ENCODE assay signal across 8 cellular contexts in genomic region chr1:161182214-161182613, GRCh38. TPM values are rescaled to one million over a fixed set of nuclear protein-coding genes. Genes with fewer than 3 reads are reported as not detected.
DNase-seq lines count a peak whose midpoint lies in the region; ATAC-seq lines count a peak whose summit lies in the region.

No MANE protein-coding gene starts in this region.

- intact Hi-C loops in activated naive CD4-positive, alpha-beta T cell treated with anti-CD3 and anti-CD28 coated beads for 36 hours (cut with micrococcal nuclease), result loop anchor here (1.0 to 10.0 kb wide), 4 partner anchors 67 to 563 kb away; partner anchors contain the start of gene DUSP12

- H3K27me3 Mint-ChIP-seq in activated naive CD4-positive, alpha-beta T cell treated with anti-CD3 and anti-CD28 coated beads for 36 hours (ENCODE audit: low read depth), result no peaks in the 10 kb centered on the region

- no peaks in the 10 kb centered on the region for H3K9me3 Mint-ChIP-seq in activated naive CD4-positive, alpha-beta T cell treated with anti-CD3 and anti-CD28 coated beads for 36 hours

- peak overlapping the region; percentile 97 for H3K27ac Mint-ChIP-seq in activated naive CD4-positive, alpha-beta T cell treated with anti-CD3 and anti-CD28 coated beads for 36 hours

- CTCF ChIA-PET in activated naive CD4-positive, alpha-beta T cell treated with anti-CD3 and anti-CD28 coated beads for 36 hours (lab: Charles Lee), result interaction anchor here (1.0 to 4.2 kb wide), 13 partner anchors 10 to 535 kb away, joined by 3 to 57 read pairs (median 8); partner anchors contain the start of genes APOA2, NDUFS2, PPOX and SLAMF1

- DNase-seq in AG08396 (ENCODE audit: low spot score) (peak; percentile 48), NOMO-1 (lab: John Stamatoyannopoulos, UW; ENCODE audit: unreplicated experiment in 2 of 2) (peak; percentile 70 to 79), GOT3 (lab: John Stamatoyannopoulos, UW) (no peak), NCI-H187 treated with DMSO at 0.1 percent for 48 hours (lab: John Stamatoyannopoulos, UW) (no peak), NCI-H345 treated with DMSO at 0.1 percent for 48 hours (lab: John Stamatoyannopoulos, UW; ENCODE audit: unreplicated experiment) (no peak)
- DNase-seq in activated naive CD4-positive, alpha-beta T cell treated with anti-CD3 and anti-CD28 coated beads for 36 hours, result peak; percentile 85

- peak; percentile 45 for ATAC-seq in GM21390 (IDR thresholded peaks at IDR 0.05; ENCODE audit: unreplicated experiment)

- no peak overlapping the region for H3K4me3 Mint-ChIP-seq in activated naive CD4-positive, alpha-beta T cell treated with anti-CD3 and anti-CD28 coated beads for 36 hours

- no peaks in the 10 kb centered on the region for H3K36me3 Mint-ChIP-seq in activated naive CD4-positive, alpha-beta T cell treated with anti-CD3 and anti-CD28 coated beads for 36 hours (ENCODE audit: low read depth)

- no peak overlapping the region for H3K4me3 ChIP-seq in skin epidermis

- H3K4me1 Mint-ChIP-seq in activated naive CD4-positive, alpha-beta T cell treated with anti-CD3 and anti-CD28 coated beads for 36 hours (ENCODE audit: low read depth), result peaks cover 76% of the 10 kb centered on the region

- H3K27ac ChIP-seq in skin epidermis, result peak overlapping the region in 19 of 21 experiments; percentile 30 to 98 (median 74)

RNA-seq across cellular contexts. Expression of gene B4GALT3, which starts 4.9 kb away (rescaled TPM):
- total RNA-seq in activated naive CD4-positive, alpha-beta T cell treated with anti-CD3 and anti-CD28 coated beads for 36 hours, result 10 to 100 TPM; 45.7 to 49.0 TPM

RNA-seq across cellular contexts. Expression of gene PPOX, which starts 16.0 kb away (rescaled TPM):
- total RNA-seq in activated naive CD4-positive, alpha-beta T cell treated with anti-CD3 and anti-CD28 coated beads for 36 hours, result 10 to 100 TPM; 24.9 to 26.0 TPM

RNA-seq across cellular contexts. Expression of gene ADAMTS4, which starts 16.6 kb away (rescaled TPM):
- total RNA-seq in activated naive CD4-positive, alpha-beta T cell treated with anti-CD3 and anti-CD28 coated beads for 36 hours, result 10 to 100 TPM in 1 of 2 experiments, 1 to 10 TPM in 1; 6.5 to 10.6 TPM

RNA-seq across cellular contexts. Expression of gene NDUFS2, which starts 20.0 kb away (rescaled TPM):
- total RNA-seq in activated naive CD4-positive, alpha-beta T cell treated with anti-CD3 and anti-CD28 coated beads for 36 hours, result 100 to 1,000 TPM; 126 to 130 TPM

RNA-seq across cellular contexts. Expression of gene USP21, which starts 22.9 kb away (rescaled TPM):
- 10 to 100 TPM; 35.7 to 36.1 TPM for total RNA-seq in activated naive CD4-positive, alpha-beta T cell treated with anti-CD3 and anti-CD28 coated beads for 36 hours

Comparison
In these comparisons a context has a peak if more than half of its experiments do, and no peak if none do; other contexts are left out.
1. DNase-seq: peak in AG08396 (single experiment), NOMO-1 (2 of 2) and activated naive CD4-positive, alpha-beta T cell treated with anti-CD3 and anti-CD28 coated beads for 36 hours (single experiment); none in GOT3 (single experiment), NCI-H187 treated with DMSO at 0.1 percent for 48 hours (single experiment) and NCI-H345 treated with DMSO at 0.1 percent for 48 hours (single experiment).